Comparison of ENCODE assay signal across 38 cellular contexts in genomic region chr13:55007681-55008080, GRCh38.
"Had no signal": no experiment of that assay in that cellular context is flagged by ENCODE, and none has a peak within 500 bp of the region (broad histone marks: within the 10 kb centered on the region; RNA-seq: fewer than 3 reads in every experiment).

No MANE protein-coding gene starts in this region.

- H3K4me1 ChIP-seq: ascending aorta had no signal

- H3K27me3 Mint-ChIP-seq: activated B cell treated with CpG ODN at 0.5 μM for 24 hours; activated CD4-positive, alpha-beta memory T cell treated with anti-CD3 and anti-CD28 coated beads for 36 hours; activated CD4-positive, alpha-beta T cell treated with anti-CD3 and anti-CD28 coated beads, Interleukin-2, amount 10 ng/mL, durations not matched to agents 24 days and 14 days; activated CD8-positive, alpha-beta T cell treated with anti-CD3 and anti-CD28 coated beads for 36 hours; activated naive CD4-positive, alpha-beta T cell treated with anti-CD3 and anti-CD28 coated beads, Interleukin-2, amount 10 ng/mL, durations not matched to agents 7 days and 5 days; activated naive CD4-positive, alpha-beta T cell treated with anti-CD3 and anti-CD28 coated beads, Interleukin-2, amount 50 U/mL, for 24 hours; activated naive CD8-positive, alpha-beta T cell; activated naive CD8-positive, alpha-beta T cell treated with anti-CD3 and anti-CD28 coated beads, Interleukin-2, amount 10 ng/mL, durations not matched to agents 7 days and 5 days; activated naive CD8-positive, alpha-beta T cell treated with anti-CD3 and anti-CD28 coated beads, Interleukin-2, amount 50 U/mL, for 24 hours; activated T-helper 17 cell treated with anti-CD3 and anti-CD28 coated beads, Interleukin-2, amount 50 U/mL, for 72 hours; central memory CD8-positive, alpha-beta T cell had no signal

- ATAC-seq: activated CD8-positive, alpha-beta T cell treated with anti-CD3 and anti-CD28 coated beads for 36 hours; activated naive CD8-positive, alpha-beta T cell treated with anti-CD3 and anti-CD28 coated beads, Interleukin-2, amount 50 U/mL, for 24 hours; activated T-cell treated with anti-CD3 and anti-CD28 coated beads, Interleukin-2, amount 50 U/mL, for 4 hours; activated T-cell treated with anti-CD3 and anti-CD28 coated beads, Interleukin-2, amount 50 U/mL, for 72 hours; activated T-helper 17 cell treated with anti-CD3 and anti-CD28 coated beads, Interleukin-2, amount 50 U/mL, for 72 hours had no signal

- H3K4me3 Mint-ChIP-seq: activated B cell treated with CpG ODN at 0.5 μM for 24 hours; activated CD4-positive, alpha-beta memory T cell treated with anti-CD3 and anti-CD28 coated beads for 36 hours; activated CD4-positive, alpha-beta T cell treated with anti-CD3 and anti-CD28 coated beads, Interleukin-2, amount 10 ng/mL, durations not matched to agents 24 days and 14 days; activated CD8-positive, alpha-beta T cell treated with anti-CD3 and anti-CD28 coated beads for 36 hours; activated naive CD4-positive, alpha-beta T cell treated with anti-CD3 and anti-CD28 coated beads, Interleukin-2, amount 10 ng/mL, durations not matched to agents 7 days and 5 days; activated naive CD4-positive, alpha-beta T cell treated with anti-CD3 and anti-CD28 coated beads, Interleukin-2, amount 50 U/mL, for 24 hours; activated naive CD8-positive, alpha-beta T cell; activated naive CD8-positive, alpha-beta T cell treated with anti-CD3 and anti-CD28 coated beads, Interleukin-2, amount 10 ng/mL, durations not matched to agents 7 days and 5 days; activated naive CD8-positive, alpha-beta T cell treated with anti-CD3 and anti-CD28 coated beads, Interleukin-2, amount 50 U/mL, for 24 hours; activated T-cell treated with anti-CD3 and anti-CD28 coated beads, Interleukin-2, amount 50 U/mL, for 4 hours; activated T-cell treated with anti-CD3 and anti-CD28 coated beads, Interleukin-2, amount 50 U/mL, for 72 hours; activated T-helper 1 cell treated with anti-CD3 and anti-CD28 coated beads, Interleukin-12 subunit alpha, Interleukin-12 subunit beta, Interleukin-2, Interleukin-4 antibody, amounts not matched to agents 30 ng/mL and 10 ng/mL and 1 ng/mL, durations not matched to agents 14 hours and 24 hours and 36 hours; activated T-helper 17 cell treated with anti-CD3 and anti-CD28 coated beads, Interleukin-2, amount 50 U/mL, for 72 hours; brain; central memory CD8-positive, alpha-beta T cell; T-helper 1 cell treated with Interleukin-12 subunit alpha and Interleukin-12 subunit beta and Interleukin-4 antibody, amounts not matched to agents 30 μg/mL and 1 μg/mL, for 36 hours; T-helper 2 cell treated with Interferon-gamma antibody and Interleukin-4, amounts not matched to agents 5 μg/mL and 100 μg/mL, for 36 hours had no signal

- H3K9me3 ChIP-seq: ascending aorta had no signal

- H3K36me3 ChIP-seq: ascending aorta, cardiac muscle cell had no signal

- H3K27ac ChIP-seq: ascending aorta, cardiac muscle cell, VCaP had no signal

- DNase-seq: activated B cell treated with CpG ODN at 0.5 μM for 24 hours; activated CD4-positive, alpha-beta memory T cell treated with anti-CD3 and anti-CD28 coated beads for 36 hours; activated CD4-positive, alpha-beta T cell treated with anti-CD3 and anti-CD28 coated beads for 4 hours; activated CD4-positive, alpha-beta T cell treated with anti-CD3 and anti-CD28 coated beads, Interleukin-2, amount 10 ng/mL, durations not matched to agents 24 days and 14 days; activated CD4-positive, alpha-beta T cell treated with anti-CD3 and anti-CD28 coated beads, Interleukin-2, amount 50 U/mL, for 1 hour; activated CD4-positive, alpha-beta T cell treated with anti-CD3 and anti-CD28 coated beads, Interleukin-2, amount 50 U/mL, for 4 hours; activated CD4-positive, CD25-positive, alpha-beta regulatory T cell treated with anti-CD3 and anti-CD28 coated beads, Interleukin-2, amount 50 U/mL, for 72 hours; activated CD8-positive, alpha-beta memory T cell treated with anti-CD3 and anti-CD28 coated beads, Interleukin-2, amount 50 U/mL, for 4 hours; activated CD8-positive, alpha-beta T cell treated with anti-CD3 and anti-CD28 coated beads for 36 hours; activated effector memory CD4-positive, alpha-beta T cell treated with anti-CD3 and anti-CD28 coated beads, Interleukin-2, amount 50 U/mL, for 16 hours; activated gamma-delta T cell treated with Interleukin-2 at 50 U/mL for 16 hours; activated naive CD4-positive, alpha-beta T cell; activated naive CD4-positive, alpha-beta T cell treated with anti-CD3 and anti-CD28 coated beads, Interleukin-2, amount 10 ng/mL, durations not matched to agents 7 days and 5 days; activated naive CD8-positive, alpha-beta T cell treated with anti-CD3 and anti-CD28 coated beads, Interleukin-2, amount 10 ng/mL, durations not matched to agents 7 days and 5 days; activated naive CD8-positive, alpha-beta T cell treated with anti-CD3 and anti-CD28 coated beads, Interleukin-2, amount 50 U/mL, for 24 hours; activated T-cell treated with anti-CD3 and anti-CD28 coated beads for 4 hours; activated T-cell treated with anti-CD3 and anti-CD28 coated beads, Interleukin-2, amount 50 U/mL, for 1 hour; activated T-cell treated with anti-CD3 and anti-CD28 coated beads, Interleukin-2, amount 50 U/mL, for 4 hours; activated T-cell treated with anti-CD3 and anti-CD28 coated beads, Interleukin-2, amount 50 U/mL, for 72 hours; amygdala; anterior cingulate cortex; caudate nucleus; cerebellar nuclear complex; T-helper 2 cell; T-helper 9 cell had no signal

- H3K27me3 ChIP-seq: ascending aorta, cardiac muscle cell had no signal

- FAIRE-seq: bronchial epithelial cell, TTC549 had no signal

- H3K27ac Mint-ChIP-seq: activated B cell treated with CpG ODN at 0.5 μM for 24 hours; activated CD4-positive, alpha-beta memory T cell treated with anti-CD3 and anti-CD28 coated beads for 36 hours; activated CD4-positive, alpha-beta T cell treated with anti-CD3 and anti-CD28 coated beads, Interleukin-2, amount 10 ng/mL, durations not matched to agents 24 days and 14 days; activated CD8-positive, alpha-beta T cell treated with anti-CD3 and anti-CD28 coated beads for 36 hours; activated naive CD4-positive, alpha-beta T cell treated with anti-CD3 and anti-CD28 coated beads, Interleukin-2, amount 10 ng/mL, durations not matched to agents 7 days and 5 days; activated naive CD4-positive, alpha-beta T cell treated with anti-CD3 and anti-CD28 coated beads, Interleukin-2, amount 50 U/mL, for 24 hours; activated naive CD8-positive, alpha-beta T cell; activated naive CD8-positive, alpha-beta T cell treated with anti-CD3 and anti-CD28 coated beads, Interleukin-2, amount 10 ng/mL, durations not matched to agents 7 days and 5 days; activated naive CD8-positive, alpha-beta T cell treated with anti-CD3 and anti-CD28 coated beads, Interleukin-2, amount 50 U/mL, for 24 hours; activated T-cell treated with anti-CD3 and anti-CD28 coated beads, Interleukin-2, amount 50 U/mL, for 72 hours; activated T-helper 1 cell treated with anti-CD3 and anti-CD28 coated beads, Interleukin-12 subunit alpha, Interleukin-12 subunit beta, Interleukin-2, Interleukin-4 antibody, amounts not matched to agents 30 ng/mL and 10 ng/mL and 1 ng/mL, durations not matched to agents 14 hours and 24 hours and 36 hours; activated T-helper 17 cell treated with anti-CD3 and anti-CD28 coated beads, Interleukin-2, amount 50 U/mL, for 72 hours; brain; T-helper 1 cell treated with Interleukin-12 subunit alpha and Interleukin-12 subunit beta and Interleukin-4 antibody, amounts not matched to agents 30 μg/mL and 1 μg/mL, for 36 hours; T-helper 2 cell treated with Interferon-gamma antibody and Interleukin-4, amounts not matched to agents 5 μg/mL and 100 μg/mL, for 36 hours had no signal

- H3K4me3 ChIP-seq: ascending aorta, cardiac muscle cell had no signal

- H3K36me3 Mint-ChIP-seq: activated CD4-positive, alpha-beta memory T cell treated with anti-CD3 and anti-CD28 coated beads for 36 hours; activated naive CD4-positive, alpha-beta T cell treated with anti-CD3 and anti-CD28 coated beads, Interleukin-2, amount 10 ng/mL, durations not matched to agents 7 days and 5 days; activated naive CD4-positive, alpha-beta T cell treated with anti-CD3 and anti-CD28 coated beads, Interleukin-2, amount 50 U/mL, for 24 hours; activated naive CD8-positive, alpha-beta T cell; activated naive CD8-positive, alpha-beta T cell treated with anti-CD3 and anti-CD28 coated beads, Interleukin-2, amount 10 ng/mL, durations not matched to agents 7 days and 5 days; brain had no signal

- H3K4me1 Mint-ChIP-seq: activated B cell treated with CpG ODN at 0.5 μM for 24 hours; activated CD4-positive, alpha-beta T cell treated with anti-CD3 and anti-CD28 coated beads, Interleukin-2, amount 10 ng/mL, durations not matched to agents 24 days and 14 days; activated naive CD4-positive, alpha-beta T cell treated with anti-CD3 and anti-CD28 coated beads, Interleukin-2, amount 10 ng/mL, durations not matched to agents 7 days and 5 days; activated naive CD4-positive, alpha-beta T cell treated with anti-CD3 and anti-CD28 coated beads, Interleukin-2, amount 50 U/mL, for 24 hours; activated naive CD8-positive, alpha-beta T cell treated with anti-CD3 and anti-CD28 coated beads, Interleukin-2, amount 10 ng/mL, durations not matched to agents 7 days and 5 days; activated naive CD8-positive, alpha-beta T cell treated with anti-CD3 and anti-CD28 coated beads, Interleukin-2, amount 50 U/mL, for 24 hours; activated T-helper 17 cell treated with anti-CD3 and anti-CD28 coated beads, Interleukin-2, amount 50 U/mL, for 72 hours; brain; central memory CD8-positive, alpha-beta T cell had no signal
